In the genomic region with DNA sequence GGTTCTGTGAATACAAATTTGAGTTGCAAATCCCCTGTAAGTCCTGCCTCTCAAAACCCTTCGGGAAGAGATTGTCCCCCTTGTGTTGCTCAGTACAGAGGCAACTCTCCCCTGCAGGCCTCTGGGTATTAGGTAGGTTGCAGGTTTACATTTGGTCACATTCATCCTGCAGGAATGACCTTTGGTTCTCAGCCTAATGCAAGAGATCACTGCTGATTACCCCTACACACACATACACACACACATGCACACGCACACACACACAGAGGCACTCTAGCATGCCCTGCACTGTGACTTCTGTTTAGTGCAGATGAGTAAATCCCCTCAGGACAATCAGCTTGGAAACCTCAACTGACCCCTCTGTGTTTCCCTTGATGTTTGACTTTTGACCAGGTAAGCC, we compare ENCODE assay signal across 11 cellular contexts.
"Had no signal": no experiment of that assay in that cellular context is flagged by ENCODE, and none has a peak within 500 bp of the region (broad histone marks: within the 10 kb centered on the region; RNA-seq: fewer than 3 reads in every experiment).

No MANE protein-coding gene starts in this region.

- ATAC-seq: GM23338, HCT116 had no signal

- H3K9ac ChIP-seq: GM23248 had no signal

- DNase-seq: GM23248, GOT3, H7, H9, HCEC 1CT, HFFc6 had no signal

- H2AFZ ChIP-seq: GM23248, GM23338 had no signal

- H3K36me3 ChIP-seq: HAP-1 had no signal

- FAIRE-seq: H1, H54 had no signal

- H3K27ac ChIP-seq: GM23248 had no signal

- H3K4me3 ChIP-seq: GM23248, GM23338, HAP-1 had no signal

- H3K4me2 ChIP-seq: GM23338 had no signal
